12 cellular contexts compared by ENCODE assay signal in the genomic region with DNA sequence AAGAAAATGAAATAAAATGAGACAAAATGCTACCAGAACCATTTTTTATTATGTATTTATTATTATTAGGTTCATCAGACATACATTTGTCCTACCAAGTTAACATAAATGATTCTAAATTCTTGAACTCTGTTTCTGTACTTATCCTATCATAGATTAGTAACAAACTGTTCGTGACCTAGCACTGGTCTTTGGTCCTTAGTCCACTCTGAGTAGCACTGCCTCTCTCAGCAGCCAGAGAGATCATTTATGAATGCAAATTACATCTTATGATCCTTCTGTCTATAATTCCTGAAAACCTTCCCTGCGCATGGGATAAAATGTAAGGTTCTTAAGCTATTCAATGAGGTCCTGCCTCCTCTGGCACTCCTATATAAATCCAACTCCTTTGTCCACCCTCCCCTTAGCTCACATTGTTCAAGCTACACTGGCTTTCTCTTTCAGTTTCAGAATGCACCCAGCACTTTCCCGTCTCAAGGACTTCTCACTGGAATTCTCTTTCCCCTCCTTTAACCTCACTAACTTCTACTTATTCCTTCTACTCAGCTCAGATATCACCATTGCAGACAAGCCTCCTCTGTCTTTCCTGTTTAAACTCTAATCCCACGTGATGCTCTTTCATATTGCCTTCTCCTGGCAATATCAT. TPM values are rescaled to one million over a fixed set of nuclear protein-coding genes. Genes with fewer than 3 reads are reported as not detected.
DNase-seq lines count a peak whose midpoint lies in the region; ATAC-seq and TF ChIP-seq lines count a peak whose summit lies in the region.
"Had no signal": no experiment of that assay in that cellular context is flagged by ENCODE, and none has a peak within 500 bp of the region (broad histone marks: within the 10 kb centered on the region; RNA-seq: fewer than 3 reads in every experiment).

No MANE protein-coding gene starts in this region.

- H3K27ac ChIP-seq in HEK293 (ENCODE audit: extremely low read depth, low read depth, low read length) (no peak overlapping the region), ascending aorta (peak overlapping the region; percentile 53 to 74)
- H3K27ac ChIP-seq: epithelial cell of prostate had no signal

- POLR2A ChIA-PET in HEK293 (lab: Yijun Ruan, JAX): no interaction called here
- POLR2A ChIA-PET in activated CD4-positive, alpha-beta memory T cell treated with anti-CD3 and anti-CD28 coated beads for 36 hours (lab: Charles Lee): no interaction called here

- H3K9me3 ChIP-seq in HEK293 (ENCODE audit: control insufficient read depth, insufficient read depth, low read depth, low read length): no peaks in the 10 kb centered on the region
- no peaks in the 10 kb centered on the region for H3K9me3 ChIP-seq in ascending aorta

- H3K9me3 Mint-ChIP-seq in naive B cell: no peaks in the 10 kb centered on the region
- no peaks in the 10 kb centered on the region for H3K9me3 Mint-ChIP-seq in activated CD4-positive, alpha-beta memory T cell treated with anti-CD3 and anti-CD28 coated beads for 36 hours
- peaks cover 0 to 21% of the 10 kb centered on the region in 2 donors for H3K9me3 Mint-ChIP-seq in stimulated activated naive CD8-positive, alpha-beta T cell treated with anti-CD3 and anti-CD28 coated beads, Interleukin-15, amount 100 ng/mL, for 72 hours

- CTCF ChIA-PET in HEK293 (lab: Yijun Ruan, JAX): interaction anchor here (0.9 kb wide), 1 partner anchor 10 kb away, joined by 6 read pairs; no protein-coding TSS in a partner anchor
- CTCF ChIA-PET in activated CD4-positive, alpha-beta memory T cell treated with anti-CD3 and anti-CD28 coated beads for 36 hours (lab: Charles Lee): no interaction called here

- peak overlapping the region in 7 of 8 donors; percentile 20 to 66 (median 47) for H3K4me3 Mint-ChIP-seq in naive B cell
- H3K4me3 Mint-ChIP-seq in activated CD4-positive, alpha-beta memory T cell treated with anti-CD3 and anti-CD28 coated beads for 36 hours: no peak overlapping the region
- H3K4me3 Mint-ChIP-seq in stimulated activated naive CD8-positive, alpha-beta T cell treated with anti-CD3 and anti-CD28 coated beads, Interleukin-15, amount 100 ng/mL, for 72 hours: no peak overlapping the region
- H3K4me3 Mint-ChIP-seq: T-cell had no signal

- intact Hi-C loops in ascending aorta (cut with DNase I): loop anchor here (10.0 kb wide), 1 partner anchor 1380 kb away; the partner anchor contains the start of gene PRICKLE1
- intact Hi-C loops in activated CD4-positive, alpha-beta memory T cell treated with anti-CD3 and anti-CD28 coated beads for 36 hours (cut with micrococcal nuclease): no loop called here

- ATAC-seq in naive B cell (ENCODE audit: low read depth in 2 of 2): no peak
- ATAC-seq in stimulated activated naive CD8-positive, alpha-beta T cell treated with anti-CD3 and anti-CD28 coated beads, Interleukin-15, amount 100 ng/mL, for 72 hours: no peak
- ATAC-seq: T-cell had no signal

- H3K27me3 Mint-ChIP-seq in naive B cell: peaks cover 0 to 6% (median 5%) of the 10 kb centered on the region in 3 donors
- H3K27me3 Mint-ChIP-seq in activated CD4-positive, alpha-beta memory T cell treated with anti-CD3 and anti-CD28 coated beads for 36 hours: no peaks in the 10 kb centered on the region
- H3K27me3 Mint-ChIP-seq in stimulated activated naive CD8-positive, alpha-beta T cell treated with anti-CD3 and anti-CD28 coated beads, Interleukin-15, amount 100 ng/mL, for 72 hours: peaks cover 20% of the 10 kb centered on the region
- H3K27me3 Mint-ChIP-seq: T-cell had no signal

- no peaks in the 10 kb centered on the region for H3K36me3 ChIP-seq in HEK293 (ENCODE audit: control insufficient read depth in 2 of 2, insufficient read depth in 1 of 2, low read length in 2 of 2)
- no peaks in the 10 kb centered on the region for H3K36me3 ChIP-seq in ascending aorta

- no peaks in the 10 kb centered on the region for H3K27me3 ChIP-seq in ascending aorta

- H3K36me3 Mint-ChIP-seq in naive B cell: no peaks in the 10 kb centered on the region
- H3K36me3 Mint-ChIP-seq in activated CD4-positive, alpha-beta memory T cell treated with anti-CD3 and anti-CD28 coated beads for 36 hours: no peaks in the 10 kb centered on the region
- H3K36me3 Mint-ChIP-seq: T-cell had no signal

- H3K27ac Mint-ChIP-seq in naive B cell: peak overlapping the region in 3 of 6 donors; percentile 6 to 36 (median 7)
- no peak overlapping the region for H3K27ac Mint-ChIP-seq in activated CD4-positive, alpha-beta memory T cell treated with anti-CD3 and anti-CD28 coated beads for 36 hours
- no peak overlapping the region for H3K27ac Mint-ChIP-seq in stimulated activated naive CD8-positive, alpha-beta T cell treated with anti-CD3 and anti-CD28 coated beads, Interleukin-15, amount 100 ng/mL, for 72 hours
- H3K27ac Mint-ChIP-seq: T-cell had no signal

- H3K4me1 ChIP-seq in HEK293 (ENCODE audit: control insufficient read depth, insufficient read depth, low read length) (no peaks in the 10 kb centered on the region; the same call in 1 of the 2 replicates), ascending aorta (peaks cover 0 to 3% of the 10 kb centered on the region in 2 donors)

- no peak for TF ChIP-seq CTCF in HEK293 (tag by site-specific recombination; IDR thresholded peaks at IDR 0.05)
- TF ChIP-seq CTCF in ascending aorta (IDR thresholded peaks at IDR 0.05): no peak

- peaks cover 7% of the 10 kb centered on the region in 3 donors for H3K4me1 Mint-ChIP-seq in naive B cell
- no peaks in the 10 kb centered on the region for H3K4me1 Mint-ChIP-seq in activated CD4-positive, alpha-beta memory T cell treated with anti-CD3 and anti-CD28 coated beads for 36 hours (ENCODE audit: low read depth)
- peaks cover 6% of the 10 kb centered on the region for H3K4me1 Mint-ChIP-seq in stimulated activated naive CD8-positive, alpha-beta T cell treated with anti-CD3 and anti-CD28 coated beads, Interleukin-15, amount 100 ng/mL, for 72 hours

- DNase-seq in DMS114 treated with DMSO at 0.1 percent for 48 hours (lab: John Stamatoyannopoulos, UW; ENCODE audit: unreplicated experiment) (peak; percentile 31), ascending aorta (ENCODE audit: low spot score in 2 of 2) (no peak), naive B cell (no peak), germinal center (ENCODE audit: low spot score) (no peak), cerebellar nuclear complex (lab: John Stamatoyannopoulos, UW) (no peak)
- DNase-seq in activated CD4-positive, alpha-beta memory T cell treated with anti-CD3 and anti-CD28 coated beads for 36 hours: no peak
- DNase-seq in stimulated activated naive CD8-positive, alpha-beta T cell treated with anti-CD3 and anti-CD28 coated beads, Interleukin-15, amount 100 ng/mL, for 72 hours: no peak
- DNase-seq: COR-L47, T-cell had no signal

- H3K4me3 ChIP-seq in HEK293 (ENCODE audit: low read depth, low read length) (no peak overlapping the region), ascending aorta (peak overlapping the region; percentile 47 to 52)

TF ChIP-seq in HEK293, 187 proteins besides CTCF, POLR2A, EP300 and RAD21:
- TF ChIP-seq PRDM1 (tag by site-specific recombination; IDR thresholded peaks at IDR 0.05) (peak; percentile 64), ZNF223 (tag by site-specific recombination; IDR thresholded peaks at IDR 0.05) (no peak)

RNA-seq across cellular contexts. Expression of gene PDZRN4, which starts 17.1 kb away (rescaled TPM):
- 1.3 TPM for total RNA-seq in ascending aorta
- not detected for polyA plus RNA-seq in naive B cell (ENCODE audit: low read depth in 6 of 6)
- not detected for total RNA-seq in activated CD4-positive, alpha-beta memory T cell treated with anti-CD3 and anti-CD28 coated beads for 36 hours
- total RNA-seq: mononuclear cell, T-cell had no signal

Comparison
In these comparisons a context has a peak if more than half of its experiments do, and no peak if none do; other contexts are left out.
1. H3K4me3 Mint-ChIP-seq: peak in naive B cell (7 of 8); none in activated CD4-positive, alpha-beta memory T cell treated with anti-CD3 and anti-CD28 coated beads for 36 hours (single experiment) and stimulated activated naive CD8-positive, alpha-beta T cell treated with anti-CD3 and anti-CD28 coated beads, Interleukin-15, amount 100 ng/mL, for 72 hours (0 of 2).